Comparison of ENCODE assay signal across 19 cellular contexts in genomic region chr7:3887071-3887691, GRCh38.
"Had no signal": no experiment of that assay in that cellular context is flagged by ENCODE, and none has a peak within 500 bp of the region (broad histone marks: within the 10 kb centered on the region; RNA-seq: fewer than 3 reads in every experiment).

No MANE protein-coding gene starts in this region.

- H3K4me1 Mint-ChIP-seq: activated CD4-positive, alpha-beta T cell treated with anti-CD3 and anti-CD28 coated beads for 36 hours; activated naive CD8-positive, alpha-beta T cell treated with anti-CD3 and anti-CD28 coated beads for 36 hours; endodermal cell had no signal

- H3K27ac ChIP-seq: dorsolateral prefrontal cortex, hepatocyte, lower lobe of right lung, upper lobe of left lung had no signal

- H3K4me3 ChIP-seq: dorsolateral prefrontal cortex, hepatocyte, lower lobe of right lung, upper lobe of left lung had no signal

- H3K4me1 ChIP-seq: lower lobe of right lung, upper lobe of left lung had no signal

- H3K9me3 ChIP-seq: lower lobe of right lung, upper lobe of left lung had no signal

- H3K27me3 ChIP-seq: dorsolateral prefrontal cortex, hepatocyte, upper lobe of left lung had no signal

- H3K9me3 Mint-ChIP-seq: activated naive CD8-positive, alpha-beta T cell treated with anti-CD3 and anti-CD28 coated beads for 36 hours; endodermal cell; nephron; T-helper 2 cell treated with Interferon-gamma antibody and Interleukin-4, amounts not matched to agents 5 μg/mL and 100 μg/mL, for 36 hours had no signal

- DNase-seq: activated CD4-positive, alpha-beta T cell treated with anti-CD3 and anti-CD28 coated beads for 36 hours; activated CD4-positive, alpha-beta T cell treated with anti-CD3 and anti-CD28 coated beads, Interleukin-2, amount 50 U/mL, for 48 hours; activated naive CD4-positive, alpha-beta T cell; activated naive CD8-positive, alpha-beta T cell treated with anti-CD3 and anti-CD28 coated beads for 36 hours; activated T-cell treated with anti-CD3 and anti-CD28 coated beads for 4 hours; amniotic stem cell; caudate nucleus; dorsolateral prefrontal cortex; endodermal cell; lower lobe of right lung; midbrain; posterior cingulate gyrus; stimulated activated naive CD8-positive, alpha-beta T cell treated with anti-CD3 and anti-CD28 coated beads, Interleukin-15, Interleukin-2, amounts not matched to agents 100 U/mL and 50 U/mL, for 24 hours; SW 1271; upper lobe of left lung had no signal

- ATAC-seq: activated CD4-positive, alpha-beta T cell treated with anti-CD3 and anti-CD28 coated beads for 36 hours; lower lobe of right lung; stimulated activated naive CD8-positive, alpha-beta T cell treated with anti-CD3 and anti-CD28 coated beads, Interleukin-15, Interleukin-2, amounts not matched to agents 100 U/mL and 50 U/mL, for 24 hours; WTC11 had no signal

- H3K36me3 ChIP-seq: lower lobe of right lung, upper lobe of left lung had no signal

- H3K27ac Mint-ChIP-seq: activated CD4-positive, alpha-beta T cell treated with anti-CD3 and anti-CD28 coated beads for 36 hours; activated naive CD8-positive, alpha-beta T cell treated with anti-CD3 and anti-CD28 coated beads for 36 hours; endodermal cell; nephron; T-helper 2 cell treated with Interferon-gamma antibody and Interleukin-4, amounts not matched to agents 5 μg/mL and 100 μg/mL, for 36 hours; WTC11 had no signal

- H3K36me3 Mint-ChIP-seq: activated naive CD8-positive, alpha-beta T cell treated with anti-CD3 and anti-CD28 coated beads for 36 hours; WTC11 had no signal

- H3K4me3 Mint-ChIP-seq: activated CD4-positive, alpha-beta T cell treated with anti-CD3 and anti-CD28 coated beads for 36 hours; activated naive CD8-positive, alpha-beta T cell treated with anti-CD3 and anti-CD28 coated beads for 36 hours; endodermal cell; nephron; T-helper 2 cell treated with Interferon-gamma antibody and Interleukin-4, amounts not matched to agents 5 μg/mL and 100 μg/mL, for 36 hours; WTC11 had no signal

- H3K27me3 Mint-ChIP-seq: activated CD4-positive, alpha-beta T cell treated with anti-CD3 and anti-CD28 coated beads for 36 hours; activated naive CD8-positive, alpha-beta T cell treated with anti-CD3 and anti-CD28 coated beads for 36 hours had no signal
